ENCODE assay signal across 1 cellular context in the genomic region with DNA sequence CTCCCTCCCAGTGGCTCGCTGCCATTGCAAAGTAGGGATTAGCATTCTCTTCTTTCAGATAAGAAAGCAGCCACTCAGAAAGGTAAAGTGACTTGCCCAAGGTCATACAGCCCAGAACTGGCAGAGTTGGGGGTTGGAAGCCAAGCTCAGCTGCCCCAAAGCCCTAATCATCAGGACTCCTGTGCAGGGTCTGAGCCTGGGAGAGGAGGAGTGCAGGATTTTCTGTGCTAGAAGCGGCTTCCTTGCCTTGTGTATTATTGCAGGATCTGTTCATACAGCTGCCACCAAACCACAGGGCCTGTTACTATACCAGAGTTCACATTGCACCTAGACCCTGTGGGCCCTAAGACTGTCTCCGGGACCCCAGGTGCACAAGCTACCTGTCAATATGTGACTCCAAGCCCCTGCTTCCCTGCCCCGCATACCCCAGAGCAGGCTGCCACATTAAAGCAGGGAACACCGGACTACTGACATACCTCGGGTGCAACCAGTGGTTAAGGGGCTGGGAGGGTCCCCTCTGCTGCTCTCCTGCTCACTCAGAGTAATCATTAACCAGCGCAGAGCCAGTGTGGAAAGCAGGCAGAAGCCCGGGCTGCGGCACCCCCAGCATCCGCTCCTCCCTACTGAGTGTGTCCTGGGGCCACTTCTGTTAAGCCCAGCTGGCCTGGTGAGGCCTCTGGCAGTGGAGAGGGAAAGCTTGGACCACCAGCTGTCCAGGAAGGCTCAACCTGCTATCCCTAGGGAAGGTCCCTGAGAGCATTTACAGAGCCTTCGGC.
TF ChIP-seq lines count a peak whose summit lies in the region.

No MANE protein-coding gene starts in this region.

TF ChIP-seq in GM23338, 12 proteins besides CTCF, POLR2A, EP300 and RAD21 (continued from another document):
- TF ChIP-seq, protein P1, sequence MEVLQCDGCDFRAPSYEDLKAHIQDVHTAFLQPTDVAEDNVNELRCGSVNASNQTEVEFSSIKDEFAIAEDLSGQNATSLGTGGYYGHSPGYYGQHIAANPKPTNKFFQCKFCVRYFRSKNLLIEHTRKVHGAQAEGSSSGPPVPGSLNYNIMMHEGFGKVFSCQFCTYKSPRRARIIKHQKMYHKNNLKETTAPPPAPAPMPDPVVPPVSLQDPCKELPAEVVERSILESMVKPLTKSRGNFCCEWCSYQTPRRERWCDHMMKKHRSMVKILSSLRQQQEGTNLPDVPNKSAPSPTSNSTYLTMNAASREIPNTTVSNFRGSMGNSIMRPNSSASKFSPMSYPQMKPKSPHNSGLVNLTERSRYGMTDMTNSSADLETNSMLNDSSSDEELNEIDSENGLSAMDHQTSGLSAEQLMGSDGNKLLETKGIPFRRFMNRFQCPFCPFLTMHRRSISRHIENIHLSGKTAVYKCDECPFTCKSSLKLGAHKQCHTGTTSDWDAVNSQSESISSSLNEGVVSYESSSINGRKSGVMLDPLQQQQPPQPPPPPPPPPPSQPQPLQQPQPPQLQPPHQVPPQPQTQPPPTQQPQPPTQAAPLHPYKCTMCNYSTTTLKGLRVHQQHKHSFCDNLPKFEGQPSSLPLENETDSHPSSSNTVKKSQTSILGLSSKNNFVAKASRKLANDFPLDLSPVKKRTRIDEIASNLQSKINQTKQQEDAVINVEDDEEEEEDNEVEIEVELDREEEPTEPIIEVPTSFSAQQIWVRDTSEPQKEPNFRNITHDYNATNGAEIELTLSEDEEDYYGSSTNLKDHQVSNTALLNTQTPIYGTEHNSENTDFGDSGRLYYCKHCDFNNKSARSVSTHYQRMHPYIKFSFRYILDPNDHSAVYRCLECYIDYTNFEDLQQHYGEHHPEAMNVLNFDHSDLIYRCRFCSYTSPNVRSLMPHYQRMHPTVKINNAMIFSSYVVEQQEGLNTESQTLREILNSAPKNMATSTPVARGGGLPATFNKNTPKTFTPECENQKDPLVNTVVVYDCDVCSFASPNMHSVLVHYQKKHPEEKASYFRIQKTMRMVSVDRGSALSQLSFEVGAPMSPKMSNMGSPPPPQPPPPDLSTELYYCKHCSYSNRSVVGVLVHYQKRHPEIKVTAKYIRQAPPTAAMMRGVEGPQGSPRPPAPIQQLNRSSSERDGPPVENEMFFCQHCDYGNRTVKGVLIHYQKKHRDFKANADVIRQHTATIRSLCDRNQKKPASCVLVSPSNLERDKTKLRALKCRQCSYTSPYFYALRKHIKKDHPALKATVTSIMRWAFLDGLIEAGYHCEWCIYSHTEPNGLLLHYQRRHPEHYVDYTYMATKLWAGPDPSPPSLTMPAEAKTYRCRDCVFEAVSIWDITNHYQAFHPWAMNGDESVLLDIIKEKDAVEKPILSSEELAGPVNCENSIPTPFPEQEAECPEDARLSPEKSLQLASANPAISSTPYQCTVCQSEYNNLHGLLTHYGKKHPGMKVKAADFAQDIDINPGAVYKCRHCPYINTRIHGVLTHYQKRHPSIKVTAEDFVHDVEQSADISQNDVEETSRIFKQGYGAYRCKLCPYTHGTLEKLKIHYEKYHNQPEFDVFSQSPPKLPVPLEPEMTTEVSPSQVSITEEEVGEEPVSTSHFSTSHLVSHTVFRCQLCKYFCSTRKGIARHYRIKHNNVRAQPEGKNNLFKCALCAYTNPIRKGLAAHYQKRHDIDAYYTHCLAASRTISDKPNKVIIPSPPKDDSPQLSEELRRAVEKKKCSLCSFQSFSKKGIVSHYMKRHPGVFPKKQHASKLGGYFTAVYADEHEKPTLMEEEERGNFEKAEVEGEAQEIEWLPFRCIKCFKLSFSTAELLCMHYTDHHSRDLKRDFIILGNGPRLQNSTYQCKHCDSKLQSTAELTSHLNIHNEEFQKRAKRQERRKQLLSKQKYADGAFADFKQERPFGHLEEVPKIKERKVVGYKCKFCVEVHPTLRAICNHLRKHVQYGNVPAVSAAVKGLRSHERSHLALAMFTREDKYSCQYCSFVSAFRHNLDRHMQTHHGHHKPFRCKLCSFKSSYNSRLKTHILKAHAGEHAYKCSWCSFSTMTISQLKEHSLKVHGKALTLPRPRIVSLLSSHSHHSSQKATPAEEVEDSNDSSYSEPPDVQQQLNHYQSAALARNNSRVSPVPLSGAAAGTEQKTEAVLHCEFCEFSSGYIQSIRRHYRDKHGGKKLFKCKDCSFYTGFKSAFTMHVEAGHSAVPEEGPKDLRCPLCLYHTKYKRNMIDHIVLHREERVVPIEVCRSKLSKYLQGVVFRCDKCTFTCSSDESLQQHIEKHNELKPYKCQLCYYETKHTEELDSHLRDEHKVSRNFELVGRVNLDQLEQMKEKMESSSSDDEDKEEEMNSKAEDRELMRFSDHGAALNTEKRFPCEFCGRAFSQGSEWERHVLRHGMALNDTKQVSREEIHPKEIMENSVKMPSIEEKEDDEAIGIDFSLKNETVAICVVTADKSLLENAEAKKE (CRISPR knock-in tag; IDR thresholded peaks at IDR 0.05) = no peak
